Comparison of ENCODE assay signal across 8 cellular contexts in genomic region chr15:24017470-24017869, GRCh38.
"Had no signal": no experiment of that assay in that cellular context is flagged by ENCODE, and none has a peak within 500 bp of the region (broad histone marks: within the 10 kb centered on the region; RNA-seq: fewer than 3 reads in every experiment).

No MANE protein-coding gene starts in this region.

- ATAC-seq: GM12878 had no signal

- FAIRE-seq: G401.6, GM12878, GM12891, GM12892, GM18507, GM19239 had no signal

- H3K4me3 ChIP-seq: GM12878 had no signal

- DNase-seq: GDM1, GF-D8 had no signal
